Comparison of ENCODE assay signal across 10 cellular contexts in the genomic region with DNA sequence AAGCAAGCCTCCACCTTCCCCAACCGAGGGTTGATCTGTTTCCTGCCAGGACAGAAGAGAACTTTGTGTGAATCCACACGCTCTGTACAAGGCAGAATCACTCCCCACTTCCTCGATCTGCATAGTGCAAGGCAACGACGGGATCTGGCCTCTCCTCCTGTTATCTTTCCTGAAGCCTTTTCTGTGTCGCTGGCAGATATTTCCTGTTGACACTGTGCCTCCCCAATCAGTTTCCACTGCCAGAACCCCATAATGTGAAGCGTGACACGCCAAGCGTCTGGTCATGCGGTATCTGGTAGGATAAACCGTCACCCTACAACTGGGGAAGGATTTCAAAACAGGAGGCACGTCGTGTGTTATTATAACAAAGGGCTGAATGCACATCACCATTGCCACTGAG. TPM values are rescaled to one million over a fixed set of nuclear protein-coding genes. Genes with fewer than 3 reads are reported as not detected.
A peak's percentile ranks its signal among the peaks of the same experiment; 100 is the strongest.
DNase-seq lines count a peak whose midpoint lies in the region; ATAC-seq and TF ChIP-seq lines count a peak whose summit lies in the region.
"Had no signal": no experiment of that assay in that cellular context is flagged by ENCODE, and none has a peak within 500 bp of the region (broad histone marks: within the 10 kb centered on the region; RNA-seq: fewer than 3 reads in every experiment).

No MANE protein-coding gene starts in this region.

- H3K36me3 Mint-ChIP-seq in nephron progenitor cell (ENCODE audit: low read depth), result peaks cover 45% of the 10 kb centered on the region
- no peaks in the 10 kb centered on the region for H3K36me3 Mint-ChIP-seq in Calu3 (ENCODE audit: insufficient read depth, unreplicated experiment)

- no peak overlapping the region for H3K4me3 ChIP-seq in adrenal gland
- H3K4me3 ChIP-seq in heart left ventricle, result peak overlapping the region in 9 of 12 donors; percentile 0 to 31 (median 22)

- H3K27me3 Mint-ChIP-seq in nephron progenitor cell (ENCODE audit: low read depth, poor library complexity), result no peaks in the 10 kb centered on the region
- peaks cover 84% of the 10 kb centered on the region for H3K27me3 Mint-ChIP-seq in Calu3 (ENCODE audit: unreplicated experiment)

- H3K27ac ChIP-seq in adrenal gland (peak overlapping the region in 1 of 5 donors; percentile 30), heart left ventricle (peak overlapping the region in 8 of 12 donors; percentile 12 to 57 (median 28))
- H3K27ac ChIP-seq: parathyroid adenoma had no signal

- H3K9me3 ChIP-seq in adrenal gland (replicated peaks in 1 of 3) (no peaks in the 10 kb centered on the region), heart left ventricle (no peaks in the 10 kb centered on the region)

- ATAC-seq in heart left ventricle, result peak; percentile 62 to 80 (median 78)
- no peak for ATAC-seq in GM18858 (IDR thresholded peaks at IDR 0.05; ENCODE audit: unreplicated experiment)
- no peak for ATAC-seq in GM18520 (IDR thresholded peaks at IDR 0.05; ENCODE audit: unreplicated experiment)

- no TSS peak for BruUV-seq in Calu3 (replicated peaks; lab: Mats Ljungman, UMichigan)

- H3K36me3 ChIP-seq in adrenal gland (replicated peaks in 1 of 2) (no peaks in the 10 kb centered on the region), heart left ventricle (no peaks in the 10 kb centered on the region)

- 30 to 41% (median 35%) methylated on average over 13 of the region's 13 CpGs for WGBS in adrenal gland, 4 donors
- WGBS in heart left ventricle, 4 donors, result 7 to 18% (median 9%) methylated on average over 13 of the region's 13 CpGs

- H3K4me3 Mint-ChIP-seq in nephron progenitor cell (no peak overlapping the region), Calu3 (ENCODE audit: low read depth, unreplicated experiment) (no peak overlapping the region)

- H3K9me3 Mint-ChIP-seq in nephron progenitor cell (no peaks in the 10 kb centered on the region), Calu3 (ENCODE audit: low read depth, unreplicated experiment) (no peaks in the 10 kb centered on the region)

- intact Hi-C loops in adrenal gland (cut with DNase I), result no loop called here
- intact Hi-C loops in heart left ventricle (cut with DNase I), result no loop called here
- intact Hi-C loops in Calu3 (cut with micrococcal nuclease; ENCODE audit: unreplicated experiment), result no loop called here

- peak overlapping the region; percentile 96 for H3K27ac Mint-ChIP-seq in nephron progenitor cell
- no peak overlapping the region for H3K27ac Mint-ChIP-seq in Calu3 (ENCODE audit: unreplicated experiment)

- DNase-seq in Ammon's horn (ENCODE audit: low spot score) (peak; percentile 88), adrenal gland (peak in 5 of 7 donors; percentile 11 to 57 (median 24)), heart left ventricle (peak in 3 of 5 donors; percentile 17 to 47 (median 33)), nephron progenitor cell (no peak), NCI-H1417 treated with DMSO at 0.1 percent for 48 hours (lab: John Stamatoyannopoulos, UW) (no peak), Calu3 (no peak)
- DNase-seq: activated naive CD4-positive, alpha-beta T cell treated with anti-CD3 and anti-CD28 coated beads, Interleukin-2, amount 50 U/mL, for 16 hours had no signal

- TF ChIP-seq POLR2A in adrenal gland (IDR thresholded peaks at IDR 0.05) (no peak), heart left ventricle (IDR thresholded peaks at IDR 0.05) (no peak)

- H3K4me1 Mint-ChIP-seq in nephron progenitor cell (peaks cover 42% of the 10 kb centered on the region), Calu3 (ENCODE audit: low read depth, unreplicated experiment) (no peaks in the 10 kb centered on the region)

- H3K27me3 ChIP-seq in adrenal gland (no peaks in the 10 kb centered on the region), heart left ventricle (no peaks in the 10 kb centered on the region)

- TF ChIP-seq CTCF in adrenal gland (IDR thresholded peaks at IDR 0.05) (no peak), heart left ventricle (IDR thresholded peaks at IDR 0.05) (no peak), nephron progenitor cell (IDR thresholded peaks at IDR 0.05) (no peak), Calu3 (IDR thresholded peaks at IDR 0.05; ENCODE audit: unreplicated experiment) (no peak)

- CTCF ChIA-PET in Calu3 (lab: Charles Lee), result no interaction called here

- H3K4me1 ChIP-seq in adrenal gland (replicated peaks in 1 of 2), result peaks cover 0 to 10% of the 10 kb centered on the region in 2 donors
- peaks cover 0 to 29% (median 14%) of the 10 kb centered on the region in 12 donors for H3K4me1 ChIP-seq in heart left ventricle
- H3K4me1 ChIP-seq: parathyroid adenoma had no signal

RNA-seq across cellular contexts. Expression of a gene that starts 57.2 kb away (rescaled TPM):
- total RNA-seq in adrenal gland (10 to 100 TPM in 1 of 8 donors, 1 to 10 TPM in 7; 3.5 to 13.1 (median 6.2) TPM), heart left ventricle (10 to 100 TPM in 4 of 9 donors, 1 to 10 TPM in 5; 6.7 to 18.0 (median 9.9) TPM), Calu3 (2022) (1.0 and 2.6 TPM in 2 replicates)
- polyA plus RNA-seq in adrenal gland (1 to 10 TPM; 4.0 to 5.6 (median 5.1) TPM), heart left ventricle (1 to 10 TPM; 4.1 to 9.8 TPM)

Comparison
In these comparisons a context has a peak if more than half of its experiments do, and no peak if none do; other contexts are left out.
1. DNase-seq: peak in Ammon's horn (single experiment), adrenal gland (5 of 7) and heart left ventricle (3 of 5); none in nephron progenitor cell (single experiment), NCI-H1417 treated with DMSO at 0.1 percent for 48 hours (single experiment) and Calu3 (single experiment).
2. H3K4me3 ChIP-seq: peak in heart left ventricle (9 of 12); none in adrenal gland (0 of 4).
3. ATAC-seq: peak in heart left ventricle (4 of 4); none in GM18858 (single experiment) and GM18520 (single experiment).